ENCODE assay signal across 37 cellular contexts in the genomic region with DNA sequence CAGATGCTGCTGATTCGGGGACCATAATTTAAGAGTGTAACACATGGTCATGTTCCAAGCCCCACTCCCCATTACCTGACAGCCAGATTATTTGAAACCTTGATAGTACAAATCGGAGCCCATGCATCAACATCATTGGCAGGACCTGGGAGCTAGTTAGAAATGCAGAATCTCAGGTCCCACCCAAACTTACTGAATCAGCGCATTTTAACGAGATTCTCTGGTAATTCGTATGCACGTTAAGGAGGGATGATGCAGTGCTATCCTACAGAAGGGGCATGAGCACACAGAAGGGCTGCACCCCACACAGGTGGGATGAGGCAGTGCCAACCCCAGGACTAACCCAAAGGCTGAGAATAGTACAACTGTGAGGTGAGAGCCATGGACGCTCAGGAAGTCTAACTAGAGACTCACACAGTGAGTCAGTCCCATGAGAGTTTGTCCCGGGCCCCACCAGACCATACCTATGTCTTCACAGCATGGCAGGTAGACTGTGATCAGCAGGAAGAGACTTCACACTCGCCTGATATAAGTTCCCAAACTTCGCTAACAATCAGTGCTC.
"Had no signal": no experiment of that assay in that cellular context is flagged by ENCODE, and none has a peak within 500 bp of the region (broad histone marks: within the 10 kb centered on the region; RNA-seq: fewer than 3 reads in every experiment).

No MANE protein-coding gene starts in this region.

- H3K4me3 Mint-ChIP-seq: activated B cell treated with CpG ODN at 0.5 μM for 24 hours; activated CD4-positive, alpha-beta memory T cell treated with anti-CD3 and anti-CD28 coated beads for 36 hours; activated CD4-positive, alpha-beta T cell treated with anti-CD3 and anti-CD28 coated beads, Interleukin-2, amount 10 ng/mL, durations not matched to agents 24 days and 14 days; activated CD8-positive, alpha-beta T cell treated with anti-CD3 and anti-CD28 coated beads for 36 hours; activated naive CD4-positive, alpha-beta T cell treated with anti-CD3 and anti-CD28 coated beads for 36 hours; activated naive CD8-positive, alpha-beta T cell treated with anti-CD3 and anti-CD28 coated beads for 36 hours; activated T-cell treated with anti-CD3 and anti-CD28 coated beads, Interleukin-2, amount 50 U/mL, for 4 hours; activated T-cell treated with anti-CD3 and anti-CD28 coated beads, Interleukin-2, amount 50 U/mL, for 72 hours; activated T-helper 1 cell treated with anti-CD3 and anti-CD28 coated beads, Interleukin-12 subunit alpha, Interleukin-12 subunit beta, Interleukin-2, Interleukin-4 antibody, amounts not matched to agents 30 ng/mL and 10 ng/mL and 1 ng/mL, durations not matched to agents 14 hours and 24 hours and 36 hours; activated T-helper 17 cell treated with anti-CD3 and anti-CD28 coated beads, Interleukin-2, amount 50 U/mL, for 72 hours; T-helper 1 cell treated with Interleukin-12 subunit alpha and Interleukin-12 subunit beta and Interleukin-4 antibody, amounts not matched to agents 30 μg/mL and 1 μg/mL, for 36 hours; T-helper 2 cell treated with Interferon-gamma antibody and Interleukin-4, amounts not matched to agents 5 μg/mL and 100 μg/mL, for 36 hours had no signal

- H3K36me3 Mint-ChIP-seq: activated CD4-positive, alpha-beta memory T cell treated with anti-CD3 and anti-CD28 coated beads for 36 hours; activated naive CD4-positive, alpha-beta T cell treated with anti-CD3 and anti-CD28 coated beads, Interleukin-2, amount 50 U/mL, for 72 hours; activated naive CD8-positive, alpha-beta T cell treated with anti-CD3 and anti-CD28 coated beads for 36 hours had no signal

- FAIRE-seq: astrocyte, TTC549 had no signal

- H3K4me3 ChIP-seq: adrenal gland, body of pancreas, breast epithelium had no signal

- H3K4me1 ChIP-seq: adrenal gland, body of pancreas, breast epithelium had no signal

- H3K27ac Mint-ChIP-seq: activated B cell treated with CpG ODN at 0.5 μM for 24 hours; activated CD4-positive, alpha-beta memory T cell treated with anti-CD3 and anti-CD28 coated beads for 36 hours; activated CD4-positive, alpha-beta T cell treated with anti-CD3 and anti-CD28 coated beads, Interleukin-2, amount 10 ng/mL, durations not matched to agents 24 days and 14 days; activated CD8-positive, alpha-beta T cell treated with anti-CD3 and anti-CD28 coated beads for 36 hours; activated naive CD4-positive, alpha-beta T cell treated with anti-CD3 and anti-CD28 coated beads for 36 hours; activated naive CD4-positive, alpha-beta T cell treated with anti-CD3 and anti-CD28 coated beads, Interleukin-2, amount 50 U/mL, for 72 hours; activated naive CD8-positive, alpha-beta T cell treated with anti-CD3 and anti-CD28 coated beads for 36 hours; activated T-cell treated with anti-CD3 and anti-CD28 coated beads, Interleukin-2, amount 50 U/mL, for 72 hours; activated T-helper 1 cell treated with anti-CD3 and anti-CD28 coated beads, Interleukin-12 subunit alpha, Interleukin-12 subunit beta, Interleukin-2, Interleukin-4 antibody, amounts not matched to agents 30 ng/mL and 10 ng/mL and 1 ng/mL, durations not matched to agents 14 hours and 24 hours and 36 hours; activated T-helper 17 cell treated with anti-CD3 and anti-CD28 coated beads, Interleukin-2, amount 50 U/mL, for 72 hours; T-helper 1 cell treated with Interleukin-12 subunit alpha and Interleukin-12 subunit beta and Interleukin-4 antibody, amounts not matched to agents 30 μg/mL and 1 μg/mL, for 36 hours; T-helper 2 cell treated with Interferon-gamma antibody and Interleukin-4, amounts not matched to agents 5 μg/mL and 100 μg/mL, for 36 hours had no signal

- ATAC-seq: activated CD8-positive, alpha-beta T cell treated with anti-CD3 and anti-CD28 coated beads for 36 hours; activated naive CD4-positive, alpha-beta T cell treated with anti-CD3 and anti-CD28 coated beads, Interleukin-2, amount 50 U/mL, for 72 hours; activated T-cell treated with anti-CD3 and anti-CD28 coated beads, Interleukin-2, amount 50 U/mL, for 4 hours; activated T-cell treated with anti-CD3 and anti-CD28 coated beads, Interleukin-2, amount 50 U/mL, for 72 hours; activated T-helper 17 cell treated with anti-CD3 and anti-CD28 coated beads, Interleukin-2, amount 50 U/mL, for 72 hours; body of pancreas had no signal

- DNase-seq: activated B cell treated with CpG ODN at 0.5 μM for 24 hours; activated CD4-positive, alpha-beta memory T cell treated with anti-CD3 and anti-CD28 coated beads for 36 hours; activated CD4-positive, alpha-beta T cell treated with anti-CD3 and anti-CD28 coated beads for 4 hours; activated CD4-positive, alpha-beta T cell treated with anti-CD3 and anti-CD28 coated beads, Interleukin-2, amount 10 ng/mL, durations not matched to agents 24 days and 14 days; activated CD4-positive, alpha-beta T cell treated with anti-CD3 and anti-CD28 coated beads, Interleukin-2, amount 50 U/mL, for 1 hour; activated CD4-positive, alpha-beta T cell treated with anti-CD3 and anti-CD28 coated beads, Interleukin-2, amount 50 U/mL, for 4 hours; activated CD4-positive, CD25-positive, alpha-beta regulatory T cell treated with anti-CD3 and anti-CD28 coated beads, Interleukin-2, amount 50 U/mL, for 72 hours; activated CD8-positive, alpha-beta memory T cell treated with anti-CD3 and anti-CD28 coated beads, Interleukin-2, amount 50 U/mL, for 4 hours; activated CD8-positive, alpha-beta T cell treated with anti-CD3 and anti-CD28 coated beads for 36 hours; activated effector memory CD4-positive, alpha-beta T cell treated with anti-CD3 and anti-CD28 coated beads, Interleukin-2, amount 50 U/mL, for 16 hours; activated gamma-delta T cell treated with Interleukin-2 at 50 U/mL for 16 hours; activated naive CD4-positive, alpha-beta T cell; activated naive CD4-positive, alpha-beta T cell treated with anti-CD3 and anti-CD28 coated beads for 36 hours; activated naive CD4-positive, alpha-beta T cell treated with anti-CD3 and anti-CD28 coated beads, Interleukin-2, amount 50 U/mL, for 16 hours; activated naive CD8-positive, alpha-beta T cell treated with anti-CD3 and anti-CD28 coated beads for 36 hours; activated T-cell treated with anti-CD3 and anti-CD28 coated beads for 4 hours; activated T-cell treated with anti-CD3 and anti-CD28 coated beads, Interleukin-2, amount 50 U/mL, for 1 hour; activated T-cell treated with anti-CD3 and anti-CD28 coated beads, Interleukin-2, amount 50 U/mL, for 4 hours; activated T-cell treated with anti-CD3 and anti-CD28 coated beads, Interleukin-2, amount 50 U/mL, for 72 hours; adrenal gland; amniotic stem cell; aorta; body of pancreas; brain microvascular endothelial cell; central memory CD4-positive, alpha-beta T cell; T-helper 1 cell; T-helper 2 cell; T-helper 9 cell had no signal

- H3K4me1 Mint-ChIP-seq: activated B cell treated with CpG ODN at 0.5 μM for 24 hours; activated CD4-positive, alpha-beta T cell treated with anti-CD3 and anti-CD28 coated beads, Interleukin-2, amount 10 ng/mL, durations not matched to agents 24 days and 14 days; activated naive CD8-positive, alpha-beta T cell treated with anti-CD3 and anti-CD28 coated beads for 36 hours; activated T-helper 17 cell treated with anti-CD3 and anti-CD28 coated beads, Interleukin-2, amount 50 U/mL, for 72 hours had no signal

- H3K9me3 ChIP-seq: adrenal gland, body of pancreas, breast epithelium had no signal

- H3K36me3 ChIP-seq: adrenal gland, brain microvascular endothelial cell, breast epithelium had no signal

- H3K27me3 ChIP-seq: adrenal gland, body of pancreas, brain microvascular endothelial cell, breast epithelium had no signal

- H3K27ac ChIP-seq: adrenal gland, body of pancreas, brain microvascular endothelial cell, breast epithelium, VCaP had no signal

- H3K9me3 Mint-ChIP-seq: activated B cell treated with CpG ODN at 0.5 μM for 24 hours; activated CD4-positive, alpha-beta memory T cell treated with anti-CD3 and anti-CD28 coated beads for 36 hours; activated CD4-positive, alpha-beta T cell treated with anti-CD3 and anti-CD28 coated beads, Interleukin-2, amount 10 ng/mL, durations not matched to agents 24 days and 14 days; activated CD8-positive, alpha-beta T cell treated with anti-CD3 and anti-CD28 coated beads for 36 hours; activated naive CD4-positive, alpha-beta T cell treated with anti-CD3 and anti-CD28 coated beads, Interleukin-2, amount 50 U/mL, for 72 hours; activated naive CD8-positive, alpha-beta T cell treated with anti-CD3 and anti-CD28 coated beads for 36 hours; activated T-cell treated with anti-CD3 and anti-CD28 coated beads, Interleukin-2, amount 50 U/mL, for 4 hours; activated T-cell treated with anti-CD3 and anti-CD28 coated beads, Interleukin-2, amount 50 U/mL, for 72 hours; activated T-helper 1 cell treated with anti-CD3 and anti-CD28 coated beads, Interleukin-12 subunit alpha, Interleukin-12 subunit beta, Interleukin-2, Interleukin-4 antibody, amounts not matched to agents 30 ng/mL and 10 ng/mL and 1 ng/mL, durations not matched to agents 14 hours and 24 hours and 36 hours; activated T-helper 17 cell treated with anti-CD3 and anti-CD28 coated beads, Interleukin-2, amount 50 U/mL, for 72 hours; T-helper 1 cell treated with Interleukin-12 subunit alpha and Interleukin-12 subunit beta and Interleukin-4 antibody, amounts not matched to agents 30 μg/mL and 1 μg/mL, for 36 hours; T-helper 2 cell treated with Interferon-gamma antibody and Interleukin-4, amounts not matched to agents 5 μg/mL and 100 μg/mL, for 36 hours had no signal
